ENCODE assay signal across 8 cellular contexts in genomic region chr12:3752096-3752709, GRCh38. TPM values are rescaled to one million over a fixed set of nuclear protein-coding genes. Genes with fewer than 3 reads are reported as not detected.
A peak's percentile ranks its signal among the peaks of the same experiment; 100 is the strongest.
DNase-seq lines count a peak whose midpoint lies in the region; ATAC-seq and TF ChIP-seq lines count a peak whose summit lies in the region.

No MANE protein-coding gene starts in this region.

- no peak overlapping the region for H3K18ac ChIP-seq in neuronal stem cell (ENCODE audit: low read length)

- no peak overlapping the region for H2AFZ ChIP-seq in neuronal stem cell (ENCODE audit: low read length)

- no peak overlapping the region for H2BK15ac ChIP-seq in neuronal stem cell (ENCODE audit: low read length)

- in situ Hi-C loops in KBM-7 (cut with MboI; ENCODE audit: low pct_unique_long_range_greater_than_20kb, low sequenced_read_pairs): no loop called here

- TF ChIP-seq POLR2A in tibial nerve (IDR thresholded peaks at IDR 0.05): no peak

- no peaks in the 10 kb centered on the region for H3K79me1 ChIP-seq in neuronal stem cell (ENCODE audit: low read depth, low read length)

- H3K4me2 ChIP-seq in neuronal stem cell (ENCODE audit: insufficient read depth, low read length, poor library complexity, severe bottlenecking): peak overlapping the region; percentile 60

- H2BK12ac ChIP-seq in neuronal stem cell (ENCODE audit: low read length): no peak overlapping the region

- H3K27me3 ChIP-seq in neuronal stem cell (ENCODE audit: control insufficient read depth in 3 of 3, insufficient read depth in 3 of 3, low read depth in 1 of 3, low read length in 3 of 3) (peaks cover 0 to 4% (median 3%) of the 10 kb centered on the region in 3 experiments), tibial nerve (peaks cover 0 to 16% of the 10 kb centered on the region in 2 donors)

- H3K4me1 ChIP-seq in neuronal stem cell (ENCODE audit: control insufficient read depth in 2 of 2, insufficient read depth in 1 of 2, low read depth in 1 of 2, low read length in 2 of 2): peaks cover 2 to 6% of the 10 kb centered on the region in 2 donors
- peaks cover 0 to 30% (median 2%) of the 10 kb centered on the region in 4 donors for H3K4me1 ChIP-seq in tibial nerve

- H3K23ac ChIP-seq in neuronal stem cell (ENCODE audit: low read depth, low read length, poor library complexity): peak overlapping the region; percentile 61

- peak overlapping the region; percentile 79 for H2AK5ac ChIP-seq in neuronal stem cell (ENCODE audit: low read depth, low read length)

- H2BK120ac ChIP-seq in neuronal stem cell (ENCODE audit: low read depth, low read length): no peak overlapping the region

- no peak for TF ChIP-seq EP300 in tibial nerve (IDR thresholded peaks at IDR 0.05)

- ATAC-seq in GM21529 (IDR thresholded peaks at IDR 0.05; ENCODE audit: unreplicated experiment): peak; percentile 72

- no peak overlapping the region for H2BK5ac ChIP-seq in neuronal stem cell (ENCODE audit: low read length)

- peak overlapping the region; percentile 54 for H3K9ac ChIP-seq in neuronal stem cell (ENCODE audit: low read depth, low read length, poor library complexity)

- H3K4me3 ChIP-seq in epithelial cell of proximal tubule (ENCODE audit: low read depth, low read length) (peak overlapping the region; percentile 57), neuronal stem cell (ENCODE audit: low read length in 2 of 2) (no peak overlapping the region), tibial nerve (peak overlapping the region; percentile 25 to 68 (median 47))

- H3K9me3 ChIP-seq in neuronal stem cell (replicated peaks in 1 of 2; ENCODE audit: control insufficient read depth in 2 of 2, insufficient read depth in 1 of 2, low read depth in 1 of 2, low read length in 2 of 2) (peaks cover 0 to 3% of the 10 kb centered on the region in 2 donors), tibial nerve (no peaks in the 10 kb centered on the region)

- H3K4ac ChIP-seq in neuronal stem cell (ENCODE audit: low read length): no peak overlapping the region

- H4K8ac ChIP-seq in neuronal stem cell (ENCODE audit: low read depth, low read length): no peak overlapping the region

- no CpG with 5 or more reads among the region's 18 CpGs for WGBS in neuronal stem cell (ENCODE audit: extremely low coverage in 2 of 2, insufficient read length in 2 of 2, insufficient replicate concordance in 1 of 2), 2 donors
- WGBS in tibial nerve, 2 donors: 28 to 45% methylated on average over 3 to 16 of the region's 18 CpGs

- H3K14ac ChIP-seq in neuronal stem cell (ENCODE audit: low read length): no peak overlapping the region

- DNase-seq in Daoy (ENCODE audit: low read depth) (peak; percentile 66), KBM-7 (peak; percentile 85), epithelial cell of proximal tubule (ENCODE audit: low read depth) (peak; percentile 58), neuronal stem cell (ENCODE audit: low spot score) (no peak), tibial nerve (ENCODE audit: low spot score in 2 of 2) (peak in 1 of 2 donors; percentile 17), caudate nucleus (lab: John Stamatoyannopoulos, UW) (no peak)
- peak; percentile 70 for DNase-seq in activated CD4-positive, alpha-beta T cell treated with anti-CD3 and anti-CD28 coated beads for 48 hours

- H3K36me3 ChIP-seq in neuronal stem cell (replicated peaks in 1 of 2; ENCODE audit: control insufficient read depth in 2 of 2, insufficient read depth in 2 of 2, low read length in 2 of 2) (no peaks in the 10 kb centered on the region), tibial nerve (peaks cover 0 to 4% (median 0%) of the 10 kb centered on the region in 3 donors)

- H3K27ac ChIP-seq in neuronal stem cell (replicated peaks; ENCODE audit: low read length) (no peak overlapping the region), tibial nerve (peak overlapping the region in 3 of 4 donors; percentile 82 to 87 (median 84)), caudate nucleus (ENCODE audit: low read depth, low read length) (no peak overlapping the region)

- no peak overlapping the region for H4K91ac ChIP-seq in neuronal stem cell (ENCODE audit: low read depth, low read length, poor library complexity)

- TF ChIP-seq CTCF in epithelial cell of proximal tubule (conservative IDR thresholded peaks at IDR 0.05; ENCODE audit: low read depth, low read length) (no peak), tibial nerve (IDR thresholded peaks at IDR 0.05) (no peak)

RNA-seq across cellular contexts. Expression of gene CRACR2A, which starts 0.7 kb away (rescaled TPM):
- 7.4 and 11.5 TPM in 2 replicates for total RNA-seq in Daoy (2014; rRNA removed; shearing (Covaris generic))
- total RNA-seq in epithelial cell of proximal tubule (1.7 and 4.5 TPM in 2 replicates), tibial nerve (1 to 10 TPM; 2.6 to 6.3 (median 4.2) TPM)
- polyA plus RNA-seq in neuronal stem cell (2013, experiment 1 of 2): 0.71 TPM
- 0.64 TPM for polyA plus RNA-seq in neuronal stem cell (2013, experiment 2 of 2)

Comparison
In these comparisons a context has a peak if more than half of its experiments do, and no peak if none do; other contexts are left out.
1. DNase-seq: peak in Daoy (single experiment), KBM-7 (single experiment), activated CD4-positive, alpha-beta T cell treated with anti-CD3 and anti-CD28 coated beads for 48 hours (single experiment) and epithelial cell of proximal tubule (single experiment); none in neuronal stem cell (single experiment) and caudate nucleus (0 of 61).
2. H3K4me3 ChIP-seq: peak in epithelial cell of proximal tubule (single experiment) and tibial nerve (4 of 4); none in neuronal stem cell (0 of 2).
3. H3K27ac ChIP-seq: peak in tibial nerve (3 of 4); none in neuronal stem cell (single experiment) and caudate nucleus (single experiment).